Comparison of ENCODE assay signal across 12 cellular contexts in the genomic region with DNA sequence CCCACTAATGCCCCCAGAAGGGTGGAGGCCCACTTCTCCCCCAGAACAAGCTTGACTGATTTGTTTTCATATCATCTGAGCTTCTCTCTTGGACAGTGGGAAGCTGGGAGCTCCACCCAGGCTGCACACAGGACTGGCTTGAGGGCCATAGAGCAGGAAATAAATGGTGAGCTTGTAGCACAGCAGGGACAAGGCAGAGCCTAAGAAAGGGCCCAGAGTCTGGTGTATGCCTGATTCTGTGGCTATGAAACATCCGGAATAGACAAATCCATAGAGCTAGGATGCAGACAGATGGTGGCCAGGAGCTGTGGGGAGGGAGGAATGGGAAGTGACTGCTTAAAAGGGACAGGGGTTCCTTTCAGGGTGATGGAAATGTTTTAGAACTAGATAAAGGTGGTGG.
DNase-seq lines count a peak whose midpoint lies in the region; ATAC-seq and TF ChIP-seq lines count a peak whose summit lies in the region.
"Had no signal": no experiment of that assay in that cellular context is flagged by ENCODE, and none has a peak within 500 bp of the region (broad histone marks: within the 10 kb centered on the region; RNA-seq: fewer than 3 reads in every experiment).

No MANE protein-coding gene starts in this region.

- DNase-seq in COLO668 (lab: John Stamatoyannopoulos, UW; ENCODE audit: unreplicated experiment) (peak; percentile 52), NCI-H146 treated with DMSO at 0.1 percent for 48 hours (lab: John Stamatoyannopoulos, UW; ENCODE audit: unreplicated experiment) (peak; percentile 16), dorsolateral prefrontal cortex (no peak), sciatic nerve (ENCODE audit: low spot score) (no peak), midbrain (lab: John Stamatoyannopoulos, UW) (no peak), iPS-NIHi11 (ENCODE audit: low spot score) (no peak)
- DNase-seq: activated CD4-positive, alpha-beta T cell treated with anti-CD3 and anti-CD28 coated beads, Interleukin-2, amount 50 U/mL, for 4 hours; NCI-H1930; stimulated activated CD4-positive, alpha-beta T cell treated with anti-CD3 and anti-CD28 coated beads, Interleukin-4, amount 100 ng/mL, for 4 hours; stimulated activated naive CD4-positive, alpha-beta T cell had no signal

- no peaks in the 10 kb centered on the region for H3K27me3 ChIP-seq in dorsolateral prefrontal cortex

- intact Hi-C loops in dorsolateral prefrontal cortex (cut with DNase I) = no loop called here
- intact Hi-C loops in sciatic nerve (cut with DNase I) = no loop called here

- H3K27ac ChIP-seq in dorsolateral prefrontal cortex = peak overlapping the region in 55 of 59 donors; percentile 22 to 88 (median 71)
- H3K27ac ChIP-seq: prostate gland had no signal

- no peak for TF ChIP-seq CTCF in dorsolateral prefrontal cortex (IDR thresholded peaks at IDR 0.05 in 54 of 56, conservative IDR thresholded peaks at IDR 0.05 in 2 of 56; ENCODE audit: low read depth in 1 of 56, partially characterized antibody in 56 of 56)

- no peak overlapping the region for H3K4me3 ChIP-seq in dorsolateral prefrontal cortex
- H3K4me3 ChIP-seq: prostate gland had no signal

- ATAC-seq in sciatic nerve (peak; percentile 25), HG03139 (IDR thresholded peaks at IDR 0.05; ENCODE audit: unreplicated experiment) (no peak)

Comparison
In these comparisons a context has a peak if more than half of its experiments do, and no peak if none do; other contexts are left out.
1. DNase-seq: peak in COLO668 (single experiment) and NCI-H146 treated with DMSO at 0.1 percent for 48 hours (single experiment); none in dorsolateral prefrontal cortex (0 of 10), sciatic nerve (single experiment), midbrain (single experiment) and iPS-NIHi11 (single experiment).